24 cellular contexts compared by ENCODE assay signal in the genomic region with DNA sequence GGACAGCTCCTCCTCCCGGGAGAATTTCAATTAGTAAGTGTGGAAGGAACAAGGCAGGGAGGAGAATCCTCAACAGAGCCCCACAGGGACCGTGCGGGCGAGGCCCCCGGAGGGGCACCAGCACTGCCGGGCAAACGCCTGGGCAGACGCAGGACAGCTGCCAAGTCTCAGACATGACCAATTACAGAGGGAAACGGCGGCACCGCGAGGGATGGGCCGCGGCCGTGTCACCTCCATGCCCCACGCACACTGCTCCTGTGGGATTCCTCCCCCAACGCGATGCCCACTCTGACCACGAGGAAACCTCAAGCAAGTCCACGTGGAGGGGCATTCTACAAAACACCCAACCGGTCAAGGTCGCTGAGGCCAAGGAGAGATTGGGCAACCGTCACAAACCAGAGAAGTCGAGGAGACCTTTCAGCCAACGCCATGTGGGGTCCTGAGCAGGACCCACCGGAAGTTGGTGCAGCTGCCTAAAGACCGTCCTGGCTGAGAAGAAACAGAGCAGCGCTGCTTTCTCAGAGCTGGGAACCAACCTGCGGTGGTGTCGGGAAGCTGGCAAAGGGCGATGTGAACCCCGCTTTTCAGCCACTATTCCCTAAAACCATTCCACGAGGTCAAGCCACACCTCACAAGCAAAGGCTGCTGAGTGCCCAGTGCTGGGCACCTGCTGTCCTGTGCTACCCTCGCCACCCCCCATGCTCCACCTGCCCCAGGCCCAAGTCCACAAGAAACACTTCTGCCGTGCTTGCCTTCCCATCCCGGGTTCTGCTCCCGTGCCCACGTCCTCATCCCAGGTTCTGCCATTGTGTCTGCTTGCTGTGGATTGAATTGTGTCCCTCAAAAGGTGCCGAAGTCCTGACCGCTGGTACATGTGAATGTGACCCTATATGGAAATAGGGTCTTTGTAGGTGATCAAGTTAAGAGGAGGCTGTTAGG. TPM values are rescaled to one million over a fixed set of nuclear protein-coding genes. Genes with fewer than 3 reads are reported as not detected.
"Had no signal": no experiment of that assay in that cellular context is flagged by ENCODE, and none has a peak within 500 bp of the region (broad histone marks: within the 10 kb centered on the region; RNA-seq: fewer than 3 reads in every experiment).

No MANE protein-coding gene starts in this region.

- H3K9me3 Mint-ChIP-seq: effector memory CD8-positive, alpha-beta T cell had no signal

- H3K36me3 Mint-ChIP-seq: activated naive CD8-positive, alpha-beta T cell treated with anti-CD3 and anti-CD28 coated beads for 36 hours; stimulated activated effector memory CD8-positive, alpha-beta T cell treated with anti-CD3 and anti-CD28 coated beads, Interleukin-12 subunit alpha, Interleukin-12 subunit beta, amount 100 ng/mL, for 72 hours; type B pancreatic cell had no signal

- H3K4me1 Mint-ChIP-seq: activated naive CD8-positive, alpha-beta T cell treated with anti-CD3 and anti-CD28 coated beads for 36 hours had no signal

- H3K36me3 ChIP-seq: prostate gland, stomach had no signal

- DNase-seq: activated CD4-positive, alpha-beta T cell treated with anti-CD3 and anti-CD28 coated beads, Interleukin-2, amount 50 U/mL, for 4 hours; activated naive CD4-positive, alpha-beta T cell; activated naive CD8-positive, alpha-beta T cell treated with anti-CD3 and anti-CD28 coated beads for 36 hours; amniotic stem cell; effector memory CD8-positive, alpha-beta T cell; foreskin fibroblast; left cardiac atrium; midbrain; right cardiac atrium; small intestine; stimulated activated CD4-positive, alpha-beta T cell treated with anti-CD3 and anti-CD28 coated beads, Interleukin-4, amount 100 ng/mL, for 1 hour; stomach had no signal

- H3K4me3 Mint-ChIP-seq: activated naive CD8-positive, alpha-beta T cell treated with anti-CD3 and anti-CD28 coated beads for 36 hours; activated T-helper 1 cell treated with anti-CD3 and anti-CD28 coated beads, Interleukin-12 subunit alpha, Interleukin-12 subunit beta, Interleukin-2, Interleukin-4 antibody, amounts not matched to agents 30 ng/mL and 10 ng/mL and 1 ng/mL, durations not matched to agents 14 hours and 24 hours and 36 hours; effector memory CD8-positive, alpha-beta T cell; stimulated activated effector memory CD8-positive, alpha-beta T cell treated with anti-CD3 and anti-CD28 coated beads, Interleukin-12 subunit alpha, Interleukin-12 subunit beta, amount 100 ng/mL, for 72 hours; type B pancreatic cell had no signal

- H3K9me3 ChIP-seq: prostate gland had no signal

- H3K4me3 ChIP-seq: prostate gland, stomach had no signal

- ATAC-seq: effector memory CD8-positive, alpha-beta T cell; left cardiac atrium; stimulated activated effector memory CD8-positive, alpha-beta T cell treated with anti-CD3 and anti-CD28 coated beads, Interleukin-12 subunit alpha, Interleukin-12 subunit beta, amount 100 ng/mL, for 72 hours had no signal

- H3K27ac ChIP-seq: prostate gland, stomach had no signal

- H3K27ac Mint-ChIP-seq: activated naive CD8-positive, alpha-beta T cell treated with anti-CD3 and anti-CD28 coated beads for 36 hours; activated T-helper 1 cell treated with anti-CD3 and anti-CD28 coated beads, Interleukin-12 subunit alpha, Interleukin-12 subunit beta, Interleukin-2, Interleukin-4 antibody, amounts not matched to agents 30 ng/mL and 10 ng/mL and 1 ng/mL, durations not matched to agents 14 hours and 24 hours and 36 hours; stimulated activated effector memory CD8-positive, alpha-beta T cell treated with anti-CD3 and anti-CD28 coated beads, Interleukin-12 subunit alpha, Interleukin-12 subunit beta, amount 100 ng/mL, for 72 hours; type B pancreatic cell had no signal

- H3K27me3 Mint-ChIP-seq: activated naive CD8-positive, alpha-beta T cell treated with anti-CD3 and anti-CD28 coated beads for 36 hours had no signal

- H3K4me1 ChIP-seq: prostate gland had no signal

RNA-seq across cellular contexts. Expression of a gene that starts 1.4 kb away (rescaled TPM):
- total RNA-seq: activated naive CD8-positive, alpha-beta T cell treated with anti-CD3 and anti-CD28 coated beads for 36 hours; activated T-helper 1 cell treated with anti-CD3 and anti-CD28 coated beads, Interleukin-12 subunit alpha, Interleukin-12 subunit beta, Interleukin-2, Interleukin-4 antibody, amounts not matched to agents 30 ng/mL and 10 ng/mL and 1 ng/mL, durations not matched to agents 14 hours and 24 hours and 36 hours; cardiac septum; dermis microvascular lymphatic vessel endothelial cell; glomerular endothelial cell; left cardiac atrium; mammary epithelial cell; myocyte; omental fat pad; prostate gland; right cardiac atrium; stomach; T-helper 1 cell treated with Interleukin-12 subunit alpha and Interleukin-12 subunit beta and Interleukin-4 antibody, amounts not matched to agents 30 ng/mL and 1 ng/mL, for 36 hours; temporal lobe had no signal

RNA-seq across cellular contexts. Expression of a gene that starts 8.3 kb away (rescaled TPM):
- total RNA-seq: activated naive CD8-positive, alpha-beta T cell treated with anti-CD3 and anti-CD28 coated beads for 36 hours; activated T-helper 1 cell treated with anti-CD3 and anti-CD28 coated beads, Interleukin-12 subunit alpha, Interleukin-12 subunit beta, Interleukin-2, Interleukin-4 antibody, amounts not matched to agents 30 ng/mL and 10 ng/mL and 1 ng/mL, durations not matched to agents 14 hours and 24 hours and 36 hours; cardiac septum; dermis microvascular lymphatic vessel endothelial cell; glomerular endothelial cell; left cardiac atrium; mammary epithelial cell; myocyte; omental fat pad; prostate gland; right cardiac atrium; stomach; T-helper 1 cell treated with Interleukin-12 subunit alpha and Interleukin-12 subunit beta and Interleukin-4 antibody, amounts not matched to agents 30 ng/mL and 1 ng/mL, for 36 hours; temporal lobe had no signal

RNA-seq across cellular contexts. Expression of a gene that starts 13.5 kb away (rescaled TPM):
- total RNA-seq: activated naive CD8-positive, alpha-beta T cell treated with anti-CD3 and anti-CD28 coated beads for 36 hours; activated T-helper 1 cell treated with anti-CD3 and anti-CD28 coated beads, Interleukin-12 subunit alpha, Interleukin-12 subunit beta, Interleukin-2, Interleukin-4 antibody, amounts not matched to agents 30 ng/mL and 10 ng/mL and 1 ng/mL, durations not matched to agents 14 hours and 24 hours and 36 hours; cardiac septum; dermis microvascular lymphatic vessel endothelial cell; glomerular endothelial cell; left cardiac atrium; mammary epithelial cell; myocyte; omental fat pad; prostate gland; right cardiac atrium; stomach; T-helper 1 cell treated with Interleukin-12 subunit alpha and Interleukin-12 subunit beta and Interleukin-4 antibody, amounts not matched to agents 30 ng/mL and 1 ng/mL, for 36 hours; temporal lobe had no signal

RNA-seq across cellular contexts. Expression of a gene that starts 20.2 kb away (rescaled TPM):
- total RNA-seq: activated naive CD8-positive, alpha-beta T cell treated with anti-CD3 and anti-CD28 coated beads for 36 hours; activated T-helper 1 cell treated with anti-CD3 and anti-CD28 coated beads, Interleukin-12 subunit alpha, Interleukin-12 subunit beta, Interleukin-2, Interleukin-4 antibody, amounts not matched to agents 30 ng/mL and 10 ng/mL and 1 ng/mL, durations not matched to agents 14 hours and 24 hours and 36 hours; cardiac septum; dermis microvascular lymphatic vessel endothelial cell; glomerular endothelial cell; left cardiac atrium; mammary epithelial cell; myocyte; omental fat pad; prostate gland; right cardiac atrium; stomach; T-helper 1 cell treated with Interleukin-12 subunit alpha and Interleukin-12 subunit beta and Interleukin-4 antibody, amounts not matched to agents 30 ng/mL and 1 ng/mL, for 36 hours; temporal lobe had no signal

RNA-seq across cellular contexts. Expression of a gene that starts 20.8 kb away (rescaled TPM):
- total RNA-seq: activated naive CD8-positive, alpha-beta T cell treated with anti-CD3 and anti-CD28 coated beads for 36 hours; activated T-helper 1 cell treated with anti-CD3 and anti-CD28 coated beads, Interleukin-12 subunit alpha, Interleukin-12 subunit beta, Interleukin-2, Interleukin-4 antibody, amounts not matched to agents 30 ng/mL and 10 ng/mL and 1 ng/mL, durations not matched to agents 14 hours and 24 hours and 36 hours; cardiac septum; dermis microvascular lymphatic vessel endothelial cell; glomerular endothelial cell; left cardiac atrium; mammary epithelial cell; myocyte; omental fat pad; prostate gland; right cardiac atrium; stomach; T-helper 1 cell treated with Interleukin-12 subunit alpha and Interleukin-12 subunit beta and Interleukin-4 antibody, amounts not matched to agents 30 ng/mL and 1 ng/mL, for 36 hours; temporal lobe had no signal
